Comparison of ENCODE assay signal across 27 cellular contexts in genomic region chr1:41373373-41373772, GRCh38. TPM values are rescaled to one million over a fixed set of nuclear protein-coding genes. Genes with fewer than 3 reads are reported as not detected.
DNase-seq lines count a peak whose midpoint lies in the region; ATAC-seq and TF ChIP-seq lines count a peak whose summit lies in the region.
"Had no signal": no experiment of that assay in that cellular context is flagged by ENCODE, and none has a peak within 500 bp of the region (broad histone marks: within the 10 kb centered on the region; RNA-seq: fewer than 3 reads in every experiment).

No MANE protein-coding gene starts in this region.

- no peaks in the 10 kb centered on the region for H3K9me3 ChIP-seq in BLaER1
- no peaks in the 10 kb centered on the region for H3K9me3 ChIP-seq in osteoblast (ENCODE audit: low read depth, low read length)
- H3K9me3 ChIP-seq: SJSA1 had no signal

- H2AFZ ChIP-seq in KMS-11 (ENCODE audit: low read depth), result no peak overlapping the region
- no peak overlapping the region for H2AFZ ChIP-seq in osteoblast (ENCODE audit: low read length)

- peaks cover 3% of the 10 kb centered on the region for H3K27me3 Mint-ChIP-seq in brain
- H3K27me3 Mint-ChIP-seq in stimulated activated memory B cell treated with anti-CD40 and anti-IgM and Interleukin-4, amounts not matched to agents 10 μg/mL and 1 μg/mL and 100 μg/mL, for 72 hours, result peaks cover 80% of the 10 kb centered on the region

- H3K4me3 Mint-ChIP-seq in brain, result peak overlapping the region in 3 of 5 experiments; percentile 6 to 59 (median 11)
- H3K4me3 Mint-ChIP-seq in stimulated activated memory B cell treated with anti-CD40 and anti-IgM and Interleukin-4, amounts not matched to agents 10 μg/mL and 1 μg/mL and 100 μg/mL, for 72 hours, result no peak overlapping the region
- H3K4me3 Mint-ChIP-seq: CD14-positive monocyte, IgD-negative memory B cell, T-cell had no signal

- TF ChIP-seq CTCF in KMS-11 (conservative IDR thresholded peaks at IDR 0.05; ENCODE audit: low read depth, low read length) (no peak), brain (conservative IDR thresholded peaks at IDR 0.05) (no peak), osteoblast (IDR thresholded peaks at IDR 0.05; ENCODE audit: extremely low read depth, low read depth, low read length) (no peak)

- no peak for ATAC-seq in stimulated activated memory B cell treated with anti-CD40 and anti-IgM and Interleukin-4, amounts not matched to agents 10 μg/mL and 1 μg/mL and 100 μg/mL, for 72 hours
- no peak for ATAC-seq in GM19351 (IDR thresholded peaks at IDR 0.05; ENCODE audit: unreplicated experiment)
- ATAC-seq: Panc1, T-cell had no signal

- H3K27me3 ChIP-seq in BLaER1 (no peaks in the 10 kb centered on the region), KMS-11 (ENCODE audit: insufficient read depth, low read depth) (no peaks in the 10 kb centered on the region), osteoblast (ENCODE audit: insufficient read depth, low read length) (peaks cover 23% of the 10 kb centered on the region)
- H3K27me3 ChIP-seq: SJSA1 had no signal

- H3K4me1 ChIP-seq in BLaER1 (peaks cover 98% of the 10 kb centered on the region), KMS-11 (ENCODE audit: low read depth, poor library complexity, severe bottlenecking) (peaks cover 72% of the 10 kb centered on the region), osteoblast (ENCODE audit: insufficient read depth, low read length) (no peaks in the 10 kb centered on the region)
- H3K4me1 ChIP-seq: SJSA1 had no signal

- DNase-seq in osteoblast (ENCODE audit: insufficient read length, low spot score, missing footprints) (peak; percentile 59), COR-L47 (lab: John Stamatoyannopoulos, UW) (no peak)
- DNase-seq: Calu3; CD8-positive, alpha-beta memory T cell; DMS79 treated with DMSO at 0.1 percent for 48 hours; GF-D8; Karpas-422; MV-4-11; NCI-H1105; NCI-H1436 treated with DMSO at 0.1 percent for 48 hours; NCI-H187 treated with DMSO at 0.1 percent for 48 hours; NCI-H446 treated with DMSO at 0.1 percent for 48 hours; NCI-H526; NCI-H82; T-cell had no signal

- H3K4me2 ChIP-seq in BLaER1 (peak overlapping the region; percentile 92), KMS-11 (peak overlapping the region; percentile 98), osteoblast (ENCODE audit: insufficient read depth, low read length) (no peak overlapping the region)

- H3K9ac ChIP-seq in BLaER1, result peak overlapping the region; percentile 32; the same call in 1 of the 2 replicates
- H3K9ac ChIP-seq in KMS-11, result no peak overlapping the region

- H3K36me3 ChIP-seq in BLaER1 (peaks cover 13% of the 10 kb centered on the region; the same call in 1 of the 2 replicates), KMS-11 (ENCODE audit: insufficient read depth) (no peaks in the 10 kb centered on the region), osteoblast (ENCODE audit: insufficient read depth, low read length) (no peaks in the 10 kb centered on the region)
- H3K36me3 ChIP-seq: SJSA1 had no signal

- H3K4me3 ChIP-seq in BLaER1 (no peak overlapping the region), KMS-11 (IDR thresholded peaks at IDR 0.05; ENCODE audit: insufficient read depth, low read depth, low read length) (no peak overlapping the region), osteoblast (ENCODE audit: insufficient read depth, low read length) (no peak overlapping the region)
- H3K4me3 ChIP-seq: SJSA1 had no signal

- H4K20me1 ChIP-seq in BLaER1, result peaks cover 30% of the 10 kb centered on the region
- H4K20me1 ChIP-seq in KMS-11 (ENCODE audit: insufficient read depth), result no peaks in the 10 kb centered on the region
- no peaks in the 10 kb centered on the region for H4K20me1 ChIP-seq in osteoblast (ENCODE audit: insufficient read depth, low read length)

- H3K4me1 Mint-ChIP-seq in brain, result peaks cover 88% of the 10 kb centered on the region
- no peaks in the 10 kb centered on the region for H3K4me1 Mint-ChIP-seq in stimulated activated memory B cell treated with anti-CD40 and anti-IgM and Interleukin-4, amounts not matched to agents 10 μg/mL and 1 μg/mL and 100 μg/mL, for 72 hours
- H3K4me1 Mint-ChIP-seq: CD8-positive, alpha-beta memory T cell; IgD-negative memory B cell had no signal

- peak overlapping the region in 4 of 5 experiments; percentile 11 to 84 (median 64) for H3K27ac Mint-ChIP-seq in brain
- H3K27ac Mint-ChIP-seq in stimulated activated memory B cell treated with anti-CD40 and anti-IgM and Interleukin-4, amounts not matched to agents 10 μg/mL and 1 μg/mL and 100 μg/mL, for 72 hours, result no peak overlapping the region
- H3K27ac Mint-ChIP-seq: CD8-positive, alpha-beta memory T cell; IgD-negative memory B cell; T-cell had no signal

- H3K9me3 Mint-ChIP-seq in brain, result no peaks in the 10 kb centered on the region
- H3K9me3 Mint-ChIP-seq in stimulated activated memory B cell treated with anti-CD40 and anti-IgM and Interleukin-4, amounts not matched to agents 10 μg/mL and 1 μg/mL and 100 μg/mL, for 72 hours, result no peaks in the 10 kb centered on the region
- H3K9me3 Mint-ChIP-seq: CD8-positive, alpha-beta memory T cell; IgD-negative memory B cell; T-cell had no signal

- H3K36me3 Mint-ChIP-seq in brain, result peaks cover 41% of the 10 kb centered on the region
- H3K36me3 Mint-ChIP-seq in stimulated activated memory B cell treated with anti-CD40 and anti-IgM and Interleukin-4, amounts not matched to agents 10 μg/mL and 1 μg/mL and 100 μg/mL, for 72 hours, result no peaks in the 10 kb centered on the region
- H3K36me3 Mint-ChIP-seq: CD14-positive monocyte; CD8-positive, alpha-beta memory T cell; IgD-negative memory B cell; T-cell had no signal

- H3K27ac ChIP-seq in BLaER1, result peak overlapping the region; percentile 92
- no peak overlapping the region for H3K27ac ChIP-seq in KMS-11
- H3K27ac ChIP-seq in osteoblast (ENCODE audit: low read depth, low read length), result no peak overlapping the region
- H3K27ac ChIP-seq: HL-60, SJSA1 had no signal

- H3K79me2 ChIP-seq in KMS-11 (ENCODE audit: insufficient read depth, low read depth) (0 out of 2 replicates have a peak, but pooled peaks cover 13% of the 10 kb centered on the region), osteoblast (ENCODE audit: insufficient read depth, low read length) (no peaks in the 10 kb centered on the region)

RNA-seq across cellular contexts. Expression of gene FOXO6, which starts 12.1 kb away (rescaled TPM):
- polyA plus RNA-seq in brain (ENCODE audit: insufficient read depth, low read depth, low replicate concordance), result 8.1 TPM
- not detected in 2 replicates for total RNA-seq in osteoblast
- total RNA-seq: OCI-LY7 had no signal
- polyA plus RNA-seq: AG04450; CD14-positive monocyte; CD8-positive, alpha-beta memory T cell; IgD-negative memory B cell had no signal
